Comparison of ENCODE assay signal across 1 cellular context in genomic region chr19:1383311-1384084, GRCh38.
TF ChIP-seq lines count a peak whose summit lies in the region.

Gene NDUFS7, plus strand, starts transcription at chr19:1383907. Its CDS starts 20 bp downstream, at chr19:1383927.

TF ChIP-seq in K562, 482 proteins besides CTCF, POLR2A, EP300 and RAD21 (continued from another document and continues in another):
- TF ChIP-seq, protein P1, sequence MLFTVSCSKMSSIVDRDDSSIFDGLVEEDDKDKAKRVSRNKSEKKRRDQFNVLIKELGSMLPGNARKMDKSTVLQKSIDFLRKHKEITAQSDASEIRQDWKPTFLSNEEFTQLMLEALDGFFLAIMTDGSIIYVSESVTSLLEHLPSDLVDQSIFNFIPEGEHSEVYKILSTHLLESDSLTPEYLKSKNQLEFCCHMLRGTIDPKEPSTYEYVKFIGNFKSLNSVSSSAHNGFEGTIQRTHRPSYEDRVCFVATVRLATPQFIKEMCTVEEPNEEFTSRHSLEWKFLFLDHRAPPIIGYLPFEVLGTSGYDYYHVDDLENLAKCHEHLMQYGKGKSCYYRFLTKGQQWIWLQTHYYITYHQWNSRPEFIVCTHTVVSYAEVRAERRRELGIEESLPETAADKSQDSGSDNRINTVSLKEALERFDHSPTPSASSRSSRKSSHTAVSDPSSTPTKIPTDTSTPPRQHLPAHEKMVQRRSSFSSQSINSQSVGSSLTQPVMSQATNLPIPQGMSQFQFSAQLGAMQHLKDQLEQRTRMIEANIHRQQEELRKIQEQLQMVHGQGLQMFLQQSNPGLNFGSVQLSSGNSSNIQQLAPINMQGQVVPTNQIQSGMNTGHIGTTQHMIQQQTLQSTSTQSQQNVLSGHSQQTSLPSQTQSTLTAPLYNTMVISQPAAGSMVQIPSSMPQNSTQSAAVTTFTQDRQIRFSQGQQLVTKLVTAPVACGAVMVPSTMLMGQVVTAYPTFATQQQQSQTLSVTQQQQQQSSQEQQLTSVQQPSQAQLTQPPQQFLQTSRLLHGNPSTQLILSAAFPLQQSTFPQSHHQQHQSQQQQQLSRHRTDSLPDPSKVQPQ (CRISPR knock-in tag; IDR thresholded peaks at IDR 0.05; ENCODE audit: borderline replicate concordance), result no peak
- TF ChIP-seq SRSF7 (optimal IDR thresholded peaks at IDR 0.05; ENCODE audit: low read depth, low read length) (peak; percentile 58), ZNF165 (CRISPR knock-in tag; IDR thresholded peaks at IDR 0.05; ENCODE audit: borderline replicate concordance) (no peak; the same call in 1 of the 2 replicates), POLR3A (IDR thresholded peaks at IDR 0.05; ENCODE audit: borderline replicate concordance, extremely low read depth, insufficient read depth, insufficient read length) (peak; percentile 90), SMAD1 (IDR thresholded peaks at IDR 0.05; ENCODE audit: low read depth, low read length, partially characterized antibody) (peak; percentile 64), SREBF1 (IDR thresholded peaks at IDR 0.05; ENCODE audit: borderline replicate concordance, low read depth, low read length) (peak; percentile 85; the same call in 1 of the 2 replicates), NR1H2 (CRISPR knock-in tag; IDR thresholded peaks at IDR 0.05) (peak; percentile 95; the same call in 1 of the 2 replicates), ZEB2 (IDR thresholded peaks at IDR 0.05) (peak; percentile 100), TFAM (CRISPR knock-in tag; conservative IDR thresholded peaks at IDR 0.05) (no peak), TCF7 (IDR thresholded peaks at IDR 0.05; ENCODE audit: borderline replicate concordance) (peak; percentile 89), HNRNPUL1 (IDR thresholded peaks at IDR 0.05; ENCODE audit: low read length) (no peak), SAFB (IDR thresholded peaks at IDR 0.05; ENCODE audit: borderline replicate concordance, low read depth, low read length) (peak; percentile 74; the same call in 1 of the 2 replicates), SP2 (IDR thresholded peaks at IDR 0.05; ENCODE audit: extremely low read depth, low read depth, low read length, poor library complexity, severe bottlenecking) (no peak), SETDB1 (IDR thresholded peaks at IDR 0.05; ENCODE audit: low read length) (no peak), CHAMP1 (IDR thresholded peaks at IDR 0.05) (peak; percentile 94), NFRKB (IDR thresholded peaks at IDR 0.05; ENCODE audit: low read depth) (peak; percentile 99), PTBP1 (IDR thresholded peaks at IDR 0.05; ENCODE audit: low read depth, low read length) (0 out of 2 replicates have a peak, but pooled peaks have one; percentile 26), KDM5B (IDR thresholded peaks at IDR 0.05; ENCODE audit: insufficient replicate concordance, low read depth, low read length) (peak; percentile 81), RBM22 (IDR thresholded peaks at IDR 0.05; ENCODE audit: low read depth, low read length, poor library complexity, severe bottlenecking) (peak; percentile 96), ZNF766 (CRISPR knock-in tag; conservative IDR thresholded peaks at IDR 0.05) (peak; percentile 52), ZNF143 (CRISPR knock-in tag; IDR thresholded peaks at IDR 0.05) (no peak; the same call in 1 of the 2 replicates), ZNF707 (CRISPR knock-in tag; conservative IDR thresholded peaks at IDR 0.05) (no peak), THRA (IDR thresholded peaks at IDR 0.05) (no peak), ILF3 (IDR thresholded peaks at IDR 0.05; ENCODE audit: borderline replicate concordance) (peak; percentile 93), MYC (IDR thresholded peaks at IDR 0.05; ENCODE audit: low read depth, low read length) (peak; percentile 96), MYC (CRISPR knock-in tag; IDR thresholded peaks at IDR 0.05; ENCODE audit: borderline replicate concordance, low read depth) (peak; percentile 92), SIN3B (IDR thresholded peaks at IDR 0.05; ENCODE audit: low read depth) (peak; percentile 98), GTF2F1 (IDR thresholded peaks at IDR 0.05; ENCODE audit: low read depth, low read length) (peak; percentile 84; the same call in 1 of the 2 replicates), U2AF2 (optimal IDR thresholded peaks at IDR 0.05; ENCODE audit: low read depth, low read length) (no peak), TOE1 (IDR thresholded peaks at IDR 0.05; ENCODE audit: borderline replicate concordance) (peak; percentile 96), TOE1 (CRISPR knock-in tag; IDR thresholded peaks at IDR 0.05; ENCODE audit: borderline replicate concordance, low read depth) (0 out of 2 replicates have a peak, but pooled peaks have one; percentile 45), PHB2 (IDR thresholded peaks at IDR 0.05; ENCODE audit: low read depth) (no peak), SRSF1 (IDR thresholded peaks at IDR 0.05; ENCODE audit: low read depth, low read length) (peak; percentile 77; the same call in 1 of the 2 replicates), FOS (IDR thresholded peaks at IDR 0.05; ENCODE audit: extremely low read depth, insufficient read length) (peak; percentile 1), ARNT (IDR thresholded peaks at IDR 0.05) (peak; percentile 93), CC2D1A (IDR thresholded peaks at IDR 0.05) (no peak; the same call in 1 of the 2 replicates), BCOR (IDR thresholded peaks at IDR 0.05) (peak; percentile 96), SMARCA5 (IDR thresholded peaks at IDR 0.05) (peak; percentile 88; the same call in 1 of the 2 replicates), ZNF57 (CRISPR knock-in tag; IDR thresholded peaks at IDR 0.05) (no peak), GTF2A2 (tag; IDR thresholded peaks at IDR 0.05) (peak; percentile 77), MCM7 (IDR thresholded peaks at IDR 0.05) (no peak), ZNF217 (CRISPR knock-in tag; IDR thresholded peaks at IDR 0.05) (no peak), ZNF224 (CRISPR knock-in tag; IDR thresholded peaks at IDR 0.05) (0 out of 2 replicates have a peak, but pooled peaks have one; percentile 53), SP1 (CRISPR knock-in tag; IDR thresholded peaks at IDR 0.05) (peak; percentile 99), TAF9B (IDR thresholded peaks at IDR 0.05; ENCODE audit: partially characterized antibody) (no peak), NCOA1 (IDR thresholded peaks at IDR 0.05; ENCODE audit: low read depth) (peak; percentile 99)
- TF ChIP-seq, protein P2, sequence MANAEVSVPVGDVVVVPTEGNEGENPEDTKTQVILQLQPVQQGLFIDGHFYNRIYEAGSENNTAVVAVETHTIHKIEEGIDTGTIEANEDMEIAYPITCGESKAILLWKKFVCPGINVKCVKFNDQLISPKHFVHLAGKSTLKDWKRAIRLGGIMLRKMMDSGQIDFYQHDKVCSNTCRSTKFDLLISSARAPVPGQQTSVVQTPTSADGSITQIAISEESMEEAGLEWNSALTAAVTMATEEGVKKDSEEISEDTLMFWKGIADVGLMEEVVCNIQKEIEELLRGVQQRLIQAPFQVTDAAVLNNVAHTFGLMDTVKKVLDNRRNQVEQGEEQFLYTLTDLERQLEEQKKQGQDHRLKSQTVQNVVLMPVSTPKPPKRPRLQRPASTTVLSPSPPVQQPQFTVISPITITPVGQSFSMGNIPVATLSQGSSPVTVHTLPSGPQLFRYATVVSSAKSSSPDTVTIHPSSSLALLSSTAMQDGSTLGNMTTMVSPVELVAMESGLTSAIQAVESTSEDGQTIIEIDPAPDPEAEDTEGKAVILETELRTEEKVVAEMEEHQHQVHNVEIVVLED (CRISPR knock-in tag; IDR thresholded peaks at IDR 0.05), result peak; percentile 87
- TF ChIP-seq, protein P3, sequence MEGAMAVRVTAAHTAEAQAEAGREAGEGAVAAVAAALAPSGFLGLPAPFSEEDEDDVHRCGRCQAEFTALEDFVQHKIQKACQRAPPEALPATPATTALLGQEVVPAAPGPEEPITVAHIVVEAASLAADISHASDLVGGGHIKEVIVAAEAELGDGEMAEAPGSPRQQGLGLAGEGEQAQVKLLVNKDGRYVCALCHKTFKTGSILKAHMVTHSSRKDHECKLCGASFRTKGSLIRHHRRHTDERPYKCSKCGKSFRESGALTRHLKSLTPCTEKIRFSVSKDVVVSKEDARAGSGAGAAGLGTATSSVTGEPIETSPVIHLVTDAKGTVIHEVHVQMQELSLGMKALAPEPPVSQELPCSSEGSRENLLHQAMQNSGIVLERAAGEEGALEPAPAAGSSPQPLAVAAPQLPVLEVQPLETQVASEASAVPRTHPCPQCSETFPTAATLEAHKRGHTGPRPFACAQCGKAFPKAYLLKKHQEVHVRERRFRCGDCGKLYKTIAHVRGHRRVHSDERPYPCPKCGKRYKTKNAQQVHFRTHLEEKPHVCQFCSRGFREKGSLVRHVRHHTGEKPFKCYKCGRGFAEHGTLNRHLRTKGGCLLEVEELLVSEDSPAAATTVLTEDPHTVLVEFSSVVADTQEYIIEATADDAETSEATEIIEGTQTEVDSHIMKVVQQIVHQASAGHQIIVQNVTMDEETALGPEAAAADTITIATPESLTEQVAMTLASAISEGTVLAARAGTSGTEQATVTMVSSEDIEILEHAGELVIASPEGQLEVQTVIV (CRISPR knock-in tag; IDR thresholded peaks at IDR 0.05; ENCODE audit: borderline replicate concordance), result no peak
- TF ChIP-seq, protein P4, sequence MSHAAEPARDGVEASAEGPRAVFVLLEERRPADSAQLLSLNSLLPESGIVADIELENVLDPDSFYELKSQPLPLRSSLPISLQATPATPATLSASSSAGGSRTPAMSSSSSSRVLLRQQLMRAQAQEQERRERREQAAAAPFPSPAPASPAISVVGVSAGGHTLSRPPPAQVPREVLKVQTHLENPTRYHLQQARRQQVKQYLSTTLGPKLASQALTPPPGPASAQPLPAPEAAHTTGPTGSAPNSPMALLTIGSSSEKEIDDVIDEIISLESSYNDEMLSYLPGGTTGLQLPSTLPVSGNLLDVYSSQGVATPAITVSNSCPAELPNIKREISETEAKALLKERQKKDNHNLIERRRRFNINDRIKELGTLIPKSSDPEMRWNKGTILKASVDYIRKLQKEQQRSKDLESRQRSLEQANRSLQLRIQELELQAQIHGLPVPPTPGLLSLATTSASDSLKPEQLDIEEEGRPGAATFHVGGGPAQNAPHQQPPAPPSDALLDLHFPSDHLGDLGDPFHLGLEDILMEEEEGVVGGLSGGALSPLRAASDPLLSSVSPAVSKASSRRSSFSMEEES (CRISPR knock-in tag; IDR thresholded peaks at IDR 0.05), result peak; percentile 24; the same call in 1 of the 2 replicates
- TF ChIP-seq, protein P5, sequence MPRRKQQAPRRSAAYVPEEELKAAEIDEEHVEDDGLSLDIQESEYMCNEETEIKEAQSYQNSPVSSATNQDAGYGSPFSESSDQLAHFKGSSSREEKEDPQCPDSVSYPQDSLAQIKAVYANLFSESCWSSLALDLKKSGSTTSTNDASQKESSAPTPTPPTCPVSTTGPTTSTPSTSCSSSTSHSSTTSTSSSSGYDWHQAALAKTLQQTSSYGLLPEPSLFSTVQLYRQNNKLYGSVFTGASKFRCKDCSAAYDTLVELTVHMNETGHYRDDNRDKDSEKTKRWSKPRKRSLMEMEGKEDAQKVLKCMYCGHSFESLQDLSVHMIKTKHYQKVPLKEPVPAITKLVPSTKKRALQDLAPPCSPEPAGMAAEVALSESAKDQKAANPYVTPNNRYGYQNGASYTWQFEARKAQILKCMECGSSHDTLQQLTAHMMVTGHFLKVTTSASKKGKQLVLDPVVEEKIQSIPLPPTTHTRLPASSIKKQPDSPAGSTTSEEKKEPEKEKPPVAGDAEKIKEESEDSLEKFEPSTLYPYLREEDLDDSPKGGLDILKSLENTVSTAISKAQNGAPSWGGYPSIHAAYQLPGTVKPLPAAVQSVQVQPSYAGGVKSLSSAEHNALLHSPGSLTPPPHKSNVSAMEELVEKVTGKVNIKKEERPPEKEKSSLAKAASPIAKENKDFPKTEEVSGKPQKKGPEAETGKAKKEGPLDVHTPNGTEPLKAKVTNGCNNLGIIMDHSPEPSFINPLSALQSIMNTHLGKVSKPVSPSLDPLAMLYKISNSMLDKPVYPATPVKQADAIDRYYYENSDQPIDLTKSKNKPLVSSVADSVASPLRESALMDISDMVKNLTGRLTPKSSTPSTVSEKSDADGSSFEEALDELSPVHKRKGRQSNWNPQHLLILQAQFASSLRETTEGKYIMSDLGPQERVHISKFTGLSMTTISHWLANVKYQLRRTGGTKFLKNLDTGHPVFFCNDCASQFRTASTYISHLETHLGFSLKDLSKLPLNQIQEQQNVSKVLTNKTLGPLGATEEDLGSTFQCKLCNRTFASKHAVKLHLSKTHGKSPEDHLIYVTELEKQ (CRISPR knock-in tag; IDR thresholded peaks at IDR 0.05), result no peak
